10 cellular contexts compared by ENCODE assay signal in the genomic region with DNA sequence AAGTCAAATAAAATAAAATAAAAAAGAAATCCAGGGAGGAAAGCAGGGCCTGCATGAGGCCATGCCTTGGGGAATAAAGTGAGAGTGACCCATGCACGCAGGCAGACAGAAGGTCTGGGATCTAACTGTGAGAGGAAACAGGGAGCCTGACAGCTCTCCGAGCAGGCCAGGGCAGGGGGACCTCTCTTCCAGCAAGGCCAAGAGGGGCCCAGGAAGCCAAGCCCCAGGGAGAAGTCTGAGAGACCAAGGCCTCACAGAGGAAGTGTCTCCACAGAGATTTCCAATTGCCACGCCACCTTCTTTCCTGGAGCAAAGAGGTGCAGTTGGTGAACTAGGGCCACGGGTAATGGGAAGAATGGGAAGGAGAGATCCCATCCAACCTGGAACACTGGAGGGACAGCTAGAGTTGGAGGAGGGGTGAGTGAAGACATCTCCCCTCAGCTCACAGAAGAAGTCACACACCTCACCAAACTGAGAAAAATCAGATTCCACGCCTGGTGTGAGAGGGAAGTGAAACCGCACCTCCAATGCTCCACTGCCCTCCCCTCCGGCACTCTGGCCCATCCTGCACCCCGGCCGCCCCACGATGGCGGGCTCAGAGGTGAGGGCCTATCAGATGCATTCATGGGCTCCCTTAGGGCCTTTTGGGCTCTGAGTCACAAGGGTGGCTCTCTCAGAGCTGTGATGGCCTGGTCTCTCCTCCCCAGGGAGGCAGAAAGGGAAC. TPM values are rescaled to one million over a fixed set of nuclear protein-coding genes. Genes with fewer than 3 reads are reported as not detected.
DNase-seq lines count a peak whose midpoint lies in the region; ATAC-seq and TF ChIP-seq lines count a peak whose summit lies in the region.
"Had no signal": no experiment of that assay in that cellular context is flagged by ENCODE, and none has a peak within 500 bp of the region (broad histone marks: within the 10 kb centered on the region; RNA-seq: fewer than 3 reads in every experiment).

No MANE protein-coding gene starts in this region.

- ATAC-seq in HG02642 (IDR thresholded peaks at IDR 0.05; ENCODE audit: poor library complexity, unreplicated experiment), result peak; percentile 69

- H3K27me3 Mint-ChIP-seq in activated CD4-positive, alpha-beta T cell treated with anti-CD3 and anti-CD28 coated beads, Interleukin-2, amount 10 ng/mL, durations not matched to agents 24 days and 14 days, result no peaks in the 10 kb centered on the region
- H3K27me3 Mint-ChIP-seq in progenitor cell of endocrine pancreas, result no peaks in the 10 kb centered on the region

- no peaks in the 10 kb centered on the region for H3K9me3 Mint-ChIP-seq in activated CD4-positive, alpha-beta T cell treated with anti-CD3 and anti-CD28 coated beads, Interleukin-2, amount 10 ng/mL, durations not matched to agents 24 days and 14 days
- H3K9me3 Mint-ChIP-seq in progenitor cell of endocrine pancreas (ENCODE audit: low read depth), result no peaks in the 10 kb centered on the region

- no peak for TF ChIP-seq CTCF in progenitor cell of endocrine pancreas (IDR thresholded peaks at IDR 0.05; ENCODE audit: unreplicated experiment)

- no peak for DNase-seq in activated CD4-positive, alpha-beta T cell treated with anti-CD3 and anti-CD28 coated beads, Interleukin-2, amount 10 ng/mL, durations not matched to agents 24 days and 14 days
- no peak for DNase-seq in activated CD4-positive, alpha-beta T cell treated with anti-CD3 and anti-CD28 coated beads, Interleukin-2, amount 50 U/mL, for 4 hours
- DNase-seq in NOMO-1 (lab: John Stamatoyannopoulos, UW; ENCODE audit: unreplicated experiment in 2 of 2), result peak; percentile 35 to 37
- DNase-seq in progenitor cell of endocrine pancreas (ENCODE audit: low spot score, unreplicated experiment), result no peak
- no peak for DNase-seq in 8988T
- no peak for DNase-seq in effector CD8-positive, alpha-beta T cell (lab: John Stamatoyannopoulos, UW)
- DNase-seq in SKM-1 treated with dmso at 0.1 percent for 144 hours (lab: John Stamatoyannopoulos, UW; ENCODE audit: unreplicated experiment), result no peak
- DNase-seq: SK-N-SH; stimulated activated CD4-positive, alpha-beta T cell treated with anti-CD3 and anti-CD28 coated beads, Interleukin-1b, Interleukin-23, amount 100 ng/mL, for 48 hours had no signal

- intact Hi-C loops in activated CD4-positive, alpha-beta T cell treated with anti-CD3 and anti-CD28 coated beads, Interleukin-2, amount 10 ng/mL, durations not matched to agents 24 days and 14 days (cut with micrococcal nuclease), result no loop called here

- H3K4me3 Mint-ChIP-seq in activated CD4-positive, alpha-beta T cell treated with anti-CD3 and anti-CD28 coated beads, Interleukin-2, amount 10 ng/mL, durations not matched to agents 24 days and 14 days, result peak overlapping the region; percentile 8
- H3K4me3 Mint-ChIP-seq in progenitor cell of endocrine pancreas (ENCODE audit: low read depth), result no peak overlapping the region

- peaks cover 76% of the 10 kb centered on the region for H3K4me1 Mint-ChIP-seq in activated CD4-positive, alpha-beta T cell treated with anti-CD3 and anti-CD28 coated beads, Interleukin-2, amount 10 ng/mL, durations not matched to agents 24 days and 14 days
- peaks cover 6% of the 10 kb centered on the region for H3K4me1 Mint-ChIP-seq in progenitor cell of endocrine pancreas (ENCODE audit: low read depth)

- peaks cover 42% of the 10 kb centered on the region for H3K36me3 Mint-ChIP-seq in activated CD4-positive, alpha-beta T cell treated with anti-CD3 and anti-CD28 coated beads, Interleukin-2, amount 10 ng/mL, durations not matched to agents 24 days and 14 days (ENCODE audit: low read depth)
- no peaks in the 10 kb centered on the region for H3K36me3 Mint-ChIP-seq in progenitor cell of endocrine pancreas (ENCODE audit: insufficient read depth)

- peak overlapping the region; percentile 56 for H3K27ac Mint-ChIP-seq in activated CD4-positive, alpha-beta T cell treated with anti-CD3 and anti-CD28 coated beads, Interleukin-2, amount 10 ng/mL, durations not matched to agents 24 days and 14 days
- peak overlapping the region; percentile 31 for H3K27ac Mint-ChIP-seq in progenitor cell of endocrine pancreas

RNA-seq across cellular contexts. Expression of a gene that starts 25.1 kb away (rescaled TPM):
- 38.1 and 38.7 TPM in 2 replicates for total RNA-seq in activated CD4-positive, alpha-beta T cell treated with anti-CD3 and anti-CD28 coated beads, Interleukin-2, amount 10 ng/mL, durations not matched to agents 24 days and 14 days
- total RNA-seq in progenitor cell of endocrine pancreas, result 38.9 and 40.4 TPM in 2 replicates

Comparison
In these comparisons a context has a peak if more than half of its experiments do, and no peak if none do; other contexts are left out.
1. DNase-seq: peak in NOMO-1 (2 of 2); none in activated CD4-positive, alpha-beta T cell treated with anti-CD3 and anti-CD28 coated beads, Interleukin-2, amount 10 ng/mL, durations not matched to agents 24 days and 14 days (single experiment), activated CD4-positive, alpha-beta T cell treated with anti-CD3 and anti-CD28 coated beads, Interleukin-2, amount 50 U/mL, for 4 hours (0 of 2), progenitor cell of endocrine pancreas (single experiment), 8988T (single experiment), effector CD8-positive, alpha-beta T cell (single experiment) and SKM-1 treated with dmso at 0.1 percent for 144 hours (single experiment).